In genomic region chr15:65837301-65838283, GRCh38 we compare ENCODE assay signal across 11 cellular contexts. TPM values are rescaled to one million over a fixed set of nuclear protein-coding genes. Genes with fewer than 3 reads are reported as not detected.
A peak's percentile ranks its signal among the peaks of the same experiment; 100 is the strongest.
DNase-seq lines count a peak whose midpoint lies in the region; ATAC-seq and TF ChIP-seq lines count a peak whose summit lies in the region.
"Had no signal": no experiment of that assay in that cellular context is flagged by ENCODE, and none has a peak within 500 bp of the region (broad histone marks: within the 10 kb centered on the region; RNA-seq: fewer than 3 reads in every experiment).

No MANE protein-coding gene starts in this region.

- intact Hi-C loops in psoas muscle (cut with DNase I) = no loop called here

- 75 to 83% (median 77%) methylated on average over 4 to 5 of the region's 5 CpGs for WGBS in psoas muscle, 3 donors

- peak; percentile 38 to 57 for DNase-seq in erythroblast (lab: John Stamatoyannopoulos, UW)
- no peak for DNase-seq in psoas muscle
- DNase-seq: activated CD4-positive, alpha-beta T cell treated with anti-CD3 and anti-CD28 coated beads for 4 hours; activated naive CD4-positive, alpha-beta T cell; NCI-H524; SHP77 had no signal

- no peak overlapping the region for H3K4me3 ChIP-seq in OCI-LY3 (ENCODE audit: low read length)
- peak overlapping the region; percentile 2 for H3K4me3 ChIP-seq in psoas muscle

- ATAC-seq in GM18868 (IDR thresholded peaks at IDR 0.05; ENCODE audit: unreplicated experiment) (peak; percentile 68), psoas muscle (no peak), GM21723 (IDR thresholded peaks at IDR 0.05; ENCODE audit: unreplicated experiment) (no peak), GM21447 (IDR thresholded peaks at IDR 0.05; ENCODE audit: unreplicated experiment) (no peak), GM21786 (IDR thresholded peaks at IDR 0.05; ENCODE audit: unreplicated experiment) (no peak)

- peak overlapping the region; percentile 44 for H3K4me2 ChIP-seq in OCI-LY3 (ENCODE audit: low read length)

- peaks cover 28% of the 10 kb centered on the region for H3K4me1 ChIP-seq in OCI-LY3 (ENCODE audit: low read length)
- peaks cover 24% of the 10 kb centered on the region for H3K4me1 ChIP-seq in psoas muscle

- peak overlapping the region; percentile 36; the same call in 1 of the 2 replicates for H2AFZ ChIP-seq in OCI-LY3 (ENCODE audit: low read depth, low read length)

- no peaks in the 10 kb centered on the region for H3K36me3 ChIP-seq in OCI-LY3 (replicated peaks; ENCODE audit: low read depth, low read length)
- no peaks in the 10 kb centered on the region for H3K36me3 ChIP-seq in psoas muscle (ENCODE audit: insufficient read depth in 1 of 2, low read depth in 1 of 2)

- H3K9ac ChIP-seq in OCI-LY3 (ENCODE audit: low read length) = no peak overlapping the region

- H3K27ac ChIP-seq in OCI-LY3 (ENCODE audit: low read length) (peak overlapping the region; percentile 22; the same call in 1 of the 2 replicates), psoas muscle (no peak overlapping the region)

- no peak for TF ChIP-seq POLR2A in erythroblast (IDR thresholded peaks at IDR 0.05; ENCODE audit: low read length)

- peaks cover 3% of the 10 kb centered on the region; the same call in 1 of the 2 replicates for H3K27me3 ChIP-seq in OCI-LY3 (ENCODE audit: low read depth, low read length)
- H3K27me3 ChIP-seq in psoas muscle (ENCODE audit: insufficient read depth in 3 of 3, low read length in 2 of 3) = no peaks in the 10 kb centered on the region

- no peaks in the 10 kb centered on the region for H4K20me1 ChIP-seq in OCI-LY3 (ENCODE audit: insufficient read depth, low read length)

- no peaks in the 10 kb centered on the region for H3K79me2 ChIP-seq in OCI-LY3 (ENCODE audit: low read length)

- TF ChIP-seq CTCF in OCI-LY3 (IDR thresholded peaks at IDR 0.05; ENCODE audit: low read depth, low read length) (no peak), psoas muscle (IDR thresholded peaks at IDR 0.05) (no peak)

- H3K9me3 ChIP-seq in OCI-LY3 (ENCODE audit: insufficient read depth, low read length) = no peaks in the 10 kb centered on the region
- H3K9me3 ChIP-seq in psoas muscle = no peaks in the 10 kb centered on the region

RNA-seq across cellular contexts. Expression of gene RAB11A, which starts 31.7 kb away (rescaled TPM):
- 100 to 1,000 TPM in 2 of 4 donors, 10 to 100 TPM in 2; 89.5 to 152 (median 105) TPM for total RNA-seq in psoas muscle
- polyA plus RNA-seq in psoas muscle = 100 to 1,000 TPM; 115 to 152 (median 150) TPM

RNA-seq across cellular contexts. Expression of gene DENND4A, which starts 45.5 kb away (rescaled TPM):
- 10 to 100 TPM; 15.4 to 46.7 (median 23.4) TPM for total RNA-seq in psoas muscle
- polyA plus RNA-seq in psoas muscle = 10 to 100 TPM in 1 of 3 donors, 1 to 10 TPM in 2; 4.0 to 11.2 (median 7.0) TPM

Comparison
In these comparisons a context has a peak if more than half of its experiments do, and no peak if none do; other contexts are left out.
1. DNase-seq: peak in erythroblast (2 of 2); none in psoas muscle (0 of 2).